Comparison of ENCODE assay signal across 2 cellular contexts in genomic region chr3:55742027-55742710, GRCh38.
TF ChIP-seq lines count a peak whose summit lies in the region.

No MANE protein-coding gene starts in this region.

TF ChIP-seq in IMR-90, 13 proteins besides CTCF, POLR2A, EP300 and RAD21 (continued from another document):
- no peak for TF ChIP-seq ELK1 (IDR thresholded peaks at IDR 0.05; ENCODE audit: borderline replicate concordance, low read depth, low read length)
- TF ChIP-seq BHLHE40 (IDR thresholded peaks at IDR 0.05; ENCODE audit: low read depth, low read length), result no peak
- TF ChIP-seq NFE2L2 (IDR thresholded peaks at IDR 0.05; ENCODE audit: low read depth, low read length), result no peak
- TF ChIP-seq CHD1 (IDR thresholded peaks at IDR 0.05; ENCODE audit: low read depth, low read length), result no peak
- TF ChIP-seq USF2 (IDR thresholded peaks at IDR 0.05; ENCODE audit: low read depth, low read length), result no peak
- TF ChIP-seq RFX5 (IDR thresholded peaks at IDR 0.05; ENCODE audit: low read depth, low read length), result no peak
- no peak for TF ChIP-seq RCOR1 (IDR thresholded peaks at IDR 0.05; ENCODE audit: insufficient replicate concordance, low read length)
- no peak for TF ChIP-seq MAFK (IDR thresholded peaks at IDR 0.05; ENCODE audit: low read depth, low read length)
- TF ChIP-seq SMC3 (IDR thresholded peaks at IDR 0.05; ENCODE audit: low read depth, low read length), result no peak
- no peak for TF ChIP-seq MXI1 (IDR thresholded peaks at IDR 0.05; ENCODE audit: borderline replicate concordance, low read depth, low read length)
- TF ChIP-seq FOS (IDR thresholded peaks at IDR 0.05; ENCODE audit: low read depth, low read length), result no peak
- TF ChIP-seq CEBPB (IDR thresholded peaks at IDR 0.05; ENCODE audit: low read depth, low read length), result no peak
TF ChIP-seq in IMR-90: peak in this region for 0.

TF ChIP-seq in HepG2, 621 proteins besides CTCF, POLR2A, EP300 and RAD21 (continued from another document):
- TF ChIP-seq TCF12 (IDR thresholded peaks at IDR 0.05) (no peak), TCF12 (CRISPR knock-in tag; IDR thresholded peaks at IDR 0.05) (no peak), ZNF710 (CRISPR knock-in tag; IDR thresholded peaks at IDR 0.05; ENCODE audit: borderline replicate concordance) (no peak), FOXO1 (CRISPR knock-in tag; IDR thresholded peaks at IDR 0.05) (no peak), NR3C1 (CRISPR knock-in tag; IDR thresholded peaks at IDR 0.05) (no peak)
